In genomic region chr2:238444242-238444641, GRCh38 we compare ENCODE assay signal across 1 cellular context.
TF ChIP-seq lines count a peak whose summit lies in the region.

No MANE protein-coding gene starts in this region.

TF ChIP-seq in WTC11, 78 proteins besides CTCF, POLR2A, EP300 and RAD21 (continued from another document):
- TF ChIP-seq, protein P1, sequence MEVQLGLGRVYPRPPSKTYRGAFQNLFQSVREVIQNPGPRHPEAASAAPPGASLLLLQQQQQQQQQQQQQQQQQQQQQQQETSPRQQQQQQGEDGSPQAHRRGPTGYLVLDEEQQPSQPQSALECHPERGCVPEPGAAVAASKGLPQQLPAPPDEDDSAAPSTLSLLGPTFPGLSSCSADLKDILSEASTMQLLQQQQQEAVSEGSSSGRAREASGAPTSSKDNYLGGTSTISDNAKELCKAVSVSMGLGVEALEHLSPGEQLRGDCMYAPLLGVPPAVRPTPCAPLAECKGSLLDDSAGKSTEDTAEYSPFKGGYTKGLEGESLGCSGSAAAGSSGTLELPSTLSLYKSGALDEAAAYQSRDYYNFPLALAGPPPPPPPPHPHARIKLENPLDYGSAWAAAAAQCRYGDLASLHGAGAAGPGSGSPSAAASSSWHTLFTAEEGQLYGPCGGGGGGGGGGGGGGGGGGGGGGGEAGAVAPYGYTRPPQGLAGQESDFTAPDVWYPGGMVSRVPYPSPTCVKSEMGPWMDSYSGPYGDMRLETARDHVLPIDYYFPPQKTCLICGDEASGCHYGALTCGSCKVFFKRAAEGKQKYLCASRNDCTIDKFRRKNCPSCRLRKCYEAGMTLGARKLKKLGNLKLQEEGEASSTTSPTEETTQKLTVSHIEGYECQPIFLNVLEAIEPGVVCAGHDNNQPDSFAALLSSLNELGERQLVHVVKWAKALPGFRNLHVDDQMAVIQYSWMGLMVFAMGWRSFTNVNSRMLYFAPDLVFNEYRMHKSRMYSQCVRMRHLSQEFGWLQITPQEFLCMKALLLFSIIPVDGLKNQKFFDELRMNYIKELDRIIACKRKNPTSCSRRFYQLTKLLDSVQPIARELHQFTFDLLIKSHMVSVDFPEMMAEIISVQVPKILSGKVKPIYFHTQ (CRISPR knock-in tag; IDR thresholded peaks at IDR 0.05), result no peak
- TF ChIP-seq ERG (CRISPR knock-in tag; IDR thresholded peaks at IDR 0.05) (no peak), SP1 (CRISPR knock-in tag; conservative IDR thresholded peaks at IDR 0.05) (no peak), NFYB (CRISPR knock-in tag; conservative IDR thresholded peaks at IDR 0.05; ENCODE audit: low read depth) (no peak), ZMAT4 (CRISPR knock-in tag; IDR thresholded peaks at IDR 0.05) (no peak), EMX1 (CRISPR knock-in tag; IDR thresholded peaks at IDR 0.05) (no peak), ZNF317 (CRISPR knock-in tag; IDR thresholded peaks at IDR 0.05; ENCODE audit: borderline replicate concordance, low read depth) (no peak), ZNF138 (CRISPR knock-in tag; conservative IDR thresholded peaks at IDR 0.05) (no peak), ZNF396 (CRISPR knock-in tag; IDR thresholded peaks at IDR 0.05; ENCODE audit: borderline replicate concordance) (no peak), TCF7 (CRISPR knock-in tag; IDR thresholded peaks at IDR 0.05; ENCODE audit: low read depth) (no peak), E2F4 (CRISPR knock-in tag; IDR thresholded peaks at IDR 0.05; ENCODE audit: borderline replicate concordance, low read depth) (no peak)
- TF ChIP-seq, protein P2, sequence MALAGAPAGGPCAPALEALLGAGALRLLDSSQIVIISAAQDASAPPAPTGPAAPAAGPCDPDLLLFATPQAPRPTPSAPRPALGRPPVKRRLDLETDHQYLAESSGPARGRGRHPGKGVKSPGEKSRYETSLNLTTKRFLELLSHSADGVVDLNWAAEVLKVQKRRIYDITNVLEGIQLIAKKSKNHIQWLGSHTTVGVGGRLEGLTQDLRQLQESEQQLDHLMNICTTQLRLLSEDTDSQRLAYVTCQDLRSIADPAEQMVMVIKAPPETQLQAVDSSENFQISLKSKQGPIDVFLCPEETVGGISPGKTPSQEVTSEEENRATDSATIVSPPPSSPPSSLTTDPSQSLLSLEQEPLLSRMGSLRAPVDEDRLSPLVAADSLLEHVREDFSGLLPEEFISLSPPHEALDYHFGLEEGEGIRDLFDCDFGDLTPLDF (CRISPR knock-in tag; IDR thresholded peaks at IDR 0.05), result no peak
- TF ChIP-seq, protein P3, sequence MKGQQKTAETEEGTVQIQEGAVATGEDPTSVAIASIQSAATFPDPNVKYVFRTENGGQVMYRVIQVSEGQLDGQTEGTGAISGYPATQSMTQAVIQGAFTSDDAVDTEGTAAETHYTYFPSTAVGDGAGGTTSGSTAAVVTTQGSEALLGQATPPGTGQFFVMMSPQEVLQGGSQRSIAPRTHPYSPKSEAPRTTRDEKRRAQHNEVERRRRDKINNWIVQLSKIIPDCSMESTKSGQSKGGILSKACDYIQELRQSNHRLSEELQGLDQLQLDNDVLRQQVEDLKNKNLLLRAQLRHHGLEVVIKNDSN (CRISPR knock-in tag; IDR thresholded peaks at IDR 0.05), result no peak
- TF ChIP-seq, protein P4, sequence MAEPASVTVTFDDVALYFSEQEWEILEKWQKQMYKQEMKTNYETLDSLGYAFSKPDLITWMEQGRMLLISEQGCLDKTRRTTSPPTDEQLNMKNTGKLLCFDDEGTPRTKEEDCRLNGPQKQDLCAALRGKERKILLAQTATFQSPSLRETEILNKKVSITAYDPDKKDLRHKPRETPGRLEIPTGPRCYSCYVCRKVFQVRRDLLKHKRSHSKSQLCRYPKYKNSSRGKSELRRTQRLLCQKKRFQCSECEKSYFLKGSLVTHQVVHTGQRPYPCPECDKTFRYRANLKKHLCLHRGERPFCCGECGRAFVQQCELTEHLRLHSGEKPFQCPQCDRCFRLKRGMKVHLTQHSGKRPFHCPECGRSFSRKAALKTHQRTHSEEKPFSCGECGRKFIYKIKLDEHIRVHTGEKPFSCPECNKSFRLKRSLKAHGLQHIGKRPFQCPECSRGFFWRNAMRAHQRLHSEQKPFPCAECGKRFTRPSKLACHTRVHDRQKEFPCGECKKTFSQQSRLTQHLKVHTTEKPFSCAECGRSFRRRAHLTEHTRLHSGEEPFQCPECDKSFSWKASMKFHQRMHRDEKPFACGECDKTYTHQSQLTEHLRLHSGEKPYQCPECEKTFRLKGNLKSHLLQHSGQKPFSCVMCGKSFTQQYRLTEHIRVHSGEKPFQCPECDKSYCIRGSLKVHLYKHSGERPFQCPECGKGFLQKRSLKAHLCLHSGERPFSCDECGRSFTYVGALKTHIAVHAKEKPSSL (CRISPR knock-in tag; conservative IDR thresholded peaks at IDR 0.05), result no peak
- TF ChIP-seq, protein P5, sequence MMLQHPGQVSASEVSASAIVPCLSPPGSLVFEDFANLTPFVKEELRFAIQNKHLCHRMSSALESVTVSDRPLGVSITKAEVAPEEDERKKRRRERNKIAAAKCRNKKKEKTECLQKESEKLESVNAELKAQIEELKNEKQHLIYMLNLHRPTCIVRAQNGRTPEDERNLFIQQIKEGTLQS (CRISPR knock-in tag; conservative IDR thresholded peaks at IDR 0.05), result no peak
- TF ChIP-seq, protein P6, sequence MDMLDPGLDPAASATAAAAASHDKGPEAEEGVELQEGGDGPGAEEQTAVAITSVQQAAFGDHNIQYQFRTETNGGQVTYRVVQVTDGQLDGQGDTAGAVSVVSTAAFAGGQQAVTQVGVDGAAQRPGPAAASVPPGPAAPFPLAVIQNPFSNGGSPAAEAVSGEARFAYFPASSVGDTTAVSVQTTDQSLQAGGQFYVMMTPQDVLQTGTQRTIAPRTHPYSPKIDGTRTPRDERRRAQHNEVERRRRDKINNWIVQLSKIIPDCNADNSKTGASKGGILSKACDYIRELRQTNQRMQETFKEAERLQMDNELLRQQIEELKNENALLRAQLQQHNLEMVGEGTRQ (CRISPR knock-in tag; IDR thresholded peaks at IDR 0.05), result no peak
- TF ChIP-seq, protein P7, sequence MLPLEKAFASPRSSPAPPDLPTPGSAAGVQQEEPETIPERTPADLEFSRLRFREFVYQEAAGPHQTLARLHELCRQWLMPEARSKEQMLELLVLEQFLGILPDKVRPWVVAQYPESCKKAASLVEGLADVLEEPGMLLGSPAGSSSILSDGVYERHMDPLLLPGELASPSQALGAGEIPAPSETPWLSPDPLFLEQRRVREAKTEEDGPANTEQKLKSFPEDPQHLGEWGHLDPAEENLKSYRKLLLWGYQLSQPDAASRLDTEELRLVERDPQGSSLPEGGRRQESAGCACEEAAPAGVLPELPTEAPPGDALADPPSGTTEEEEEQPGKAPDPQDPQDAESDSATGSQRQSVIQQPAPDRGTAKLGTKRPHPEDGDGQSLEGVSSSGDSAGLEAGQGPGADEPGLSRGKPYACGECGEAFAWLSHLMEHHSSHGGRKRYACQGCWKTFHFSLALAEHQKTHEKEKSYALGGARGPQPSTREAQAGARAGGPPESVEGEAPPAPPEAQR (CRISPR knock-in tag; IDR thresholded peaks at IDR 0.05), result no peak
